Comparison of ENCODE assay signal across 1 cellular context in genomic region chr20:33299111-33299603, GRCh38.
TF ChIP-seq lines count a peak whose summit lies in the region.

No MANE protein-coding gene starts in this region.

TF ChIP-seq in HepG2, 621 proteins besides CTCF, POLR2A, EP300 and RAD21 (continued from another document and continues in another):
- TF ChIP-seq, protein P1, sequence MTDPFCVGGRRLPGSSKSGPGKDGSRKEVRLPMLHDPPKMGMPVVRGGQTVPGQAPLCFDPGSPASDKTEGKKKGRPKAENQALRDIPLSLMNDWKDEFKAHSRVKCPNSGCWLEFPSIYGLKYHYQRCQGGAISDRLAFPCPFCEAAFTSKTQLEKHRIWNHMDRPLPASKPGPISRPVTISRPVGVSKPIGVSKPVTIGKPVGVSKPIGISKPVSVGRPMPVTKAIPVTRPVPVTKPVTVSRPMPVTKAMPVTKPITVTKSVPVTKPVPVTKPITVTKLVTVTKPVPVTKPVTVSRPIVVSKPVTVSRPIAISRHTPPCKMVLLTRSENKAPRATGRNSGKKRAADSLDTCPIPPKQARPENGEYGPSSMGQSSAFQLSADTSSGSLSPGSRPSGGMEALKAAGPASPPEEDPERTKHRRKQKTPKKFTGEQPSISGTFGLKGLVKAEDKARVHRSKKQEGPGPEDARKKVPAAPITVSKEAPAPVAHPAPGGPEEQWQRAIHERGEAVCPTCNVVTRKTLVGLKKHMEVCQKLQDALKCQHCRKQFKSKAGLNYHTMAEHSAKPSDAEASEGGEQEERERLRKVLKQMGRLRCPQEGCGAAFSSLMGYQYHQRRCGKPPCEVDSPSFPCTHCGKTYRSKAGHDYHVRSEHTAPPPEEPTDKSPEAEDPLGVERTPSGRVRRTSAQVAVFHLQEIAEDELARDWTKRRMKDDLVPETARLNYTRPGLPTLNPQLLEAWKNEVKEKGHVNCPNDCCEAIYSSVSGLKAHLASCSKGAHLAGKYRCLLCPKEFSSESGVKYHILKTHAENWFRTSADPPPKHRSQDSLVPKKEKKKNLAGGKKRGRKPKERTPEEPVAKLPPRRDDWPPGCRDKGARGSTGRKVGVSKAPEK (CRISPR knock-in tag; IDR thresholded peaks at IDR 0.05; ENCODE audit: borderline replicate concordance), result peak; percentile 88; the same call in 1 of the 2 replicates
- TF ChIP-seq TOPORS (CRISPR knock-in tag; IDR thresholded peaks at IDR 0.05) (0 out of 2 replicates have a peak, but pooled peaks have one; percentile 50), KDM3A (CRISPR knock-in tag; IDR thresholded peaks at IDR 0.05; ENCODE audit: low read depth) (0 out of 2 replicates have a peak, but pooled peaks have one; percentile 63), ZFP82 (CRISPR knock-in tag; IDR thresholded peaks at IDR 0.05; ENCODE audit: borderline replicate concordance) (no peak), KLF12 (CRISPR knock-in tag; IDR thresholded peaks at IDR 0.05; ENCODE audit: borderline replicate concordance) (no peak), ZNF768 (CRISPR knock-in tag; IDR thresholded peaks at IDR 0.05) (peak; percentile 66; the same call in 1 of the 2 replicates), MAFK (conservative IDR thresholded peaks at IDR 0.05 in 1 of 2, IDR thresholded peaks at IDR 0.05 in 1 of 2; ENCODE audit: low read length in 2 of 2) (no peak), ARNT (IDR thresholded peaks at IDR 0.05) (no peak), STAG1 (CRISPR knock-in tag; IDR thresholded peaks at IDR 0.05) (peak; percentile 93), NR2F6 (IDR thresholded peaks at IDR 0.05) (no peak), NR2F6 (CRISPR knock-in tag; IDR thresholded peaks at IDR 0.05) (peak; percentile 26; the same call in 1 of the 2 replicates), PTBP1 (IDR thresholded peaks at IDR 0.05; ENCODE audit: low read depth, low read length, poor library complexity, severe bottlenecking) (peak; percentile 95), ZBTB20 (CRISPR knock-in tag; IDR thresholded peaks at IDR 0.05; ENCODE audit: borderline replicate concordance, low read depth) (0 out of 2 replicates have a peak, but pooled peaks have one; percentile 52), FOXP1 (IDR thresholded peaks at IDR 0.05) (no peak), FOXP1 (CRISPR knock-in tag; IDR thresholded peaks at IDR 0.05) (no peak), ZNF704 (CRISPR knock-in tag; IDR thresholded peaks at IDR 0.05; ENCODE audit: borderline replicate concordance) (no peak), ZBTB21 (CRISPR knock-in tag; IDR thresholded peaks at IDR 0.05) (no peak), RXRA (CRISPR knock-in tag; IDR thresholded peaks at IDR 0.05) (peak; percentile 46; the same call in 1 of the 2 replicates), GFI1 (CRISPR knock-in tag; IDR thresholded peaks at IDR 0.05; ENCODE audit: borderline replicate concordance) (no peak; the same call in 1 of the 2 replicates), ZFP91 (CRISPR knock-in tag; IDR thresholded peaks at IDR 0.05; ENCODE audit: borderline replicate concordance) (peak; percentile 59; the same call in 1 of the 2 replicates), HNRNPL (IDR thresholded peaks at IDR 0.05; ENCODE audit: low read depth, low read length) (no peak), ZNF614 (CRISPR knock-in tag; IDR thresholded peaks at IDR 0.05; ENCODE audit: borderline replicate concordance) (no peak; the same call in 1 of the 2 replicates), PATZ1 (CRISPR knock-in tag; IDR thresholded peaks at IDR 0.05) (peak; percentile 80), ZNF280D (CRISPR knock-in tag; IDR thresholded peaks at IDR 0.05) (0 out of 2 replicates have a peak, but pooled peaks have one; percentile 61), ZNF607 (CRISPR knock-in tag; IDR thresholded peaks at IDR 0.05; ENCODE audit: borderline replicate concordance) (no peak)
- TF ChIP-seq, protein P2, sequence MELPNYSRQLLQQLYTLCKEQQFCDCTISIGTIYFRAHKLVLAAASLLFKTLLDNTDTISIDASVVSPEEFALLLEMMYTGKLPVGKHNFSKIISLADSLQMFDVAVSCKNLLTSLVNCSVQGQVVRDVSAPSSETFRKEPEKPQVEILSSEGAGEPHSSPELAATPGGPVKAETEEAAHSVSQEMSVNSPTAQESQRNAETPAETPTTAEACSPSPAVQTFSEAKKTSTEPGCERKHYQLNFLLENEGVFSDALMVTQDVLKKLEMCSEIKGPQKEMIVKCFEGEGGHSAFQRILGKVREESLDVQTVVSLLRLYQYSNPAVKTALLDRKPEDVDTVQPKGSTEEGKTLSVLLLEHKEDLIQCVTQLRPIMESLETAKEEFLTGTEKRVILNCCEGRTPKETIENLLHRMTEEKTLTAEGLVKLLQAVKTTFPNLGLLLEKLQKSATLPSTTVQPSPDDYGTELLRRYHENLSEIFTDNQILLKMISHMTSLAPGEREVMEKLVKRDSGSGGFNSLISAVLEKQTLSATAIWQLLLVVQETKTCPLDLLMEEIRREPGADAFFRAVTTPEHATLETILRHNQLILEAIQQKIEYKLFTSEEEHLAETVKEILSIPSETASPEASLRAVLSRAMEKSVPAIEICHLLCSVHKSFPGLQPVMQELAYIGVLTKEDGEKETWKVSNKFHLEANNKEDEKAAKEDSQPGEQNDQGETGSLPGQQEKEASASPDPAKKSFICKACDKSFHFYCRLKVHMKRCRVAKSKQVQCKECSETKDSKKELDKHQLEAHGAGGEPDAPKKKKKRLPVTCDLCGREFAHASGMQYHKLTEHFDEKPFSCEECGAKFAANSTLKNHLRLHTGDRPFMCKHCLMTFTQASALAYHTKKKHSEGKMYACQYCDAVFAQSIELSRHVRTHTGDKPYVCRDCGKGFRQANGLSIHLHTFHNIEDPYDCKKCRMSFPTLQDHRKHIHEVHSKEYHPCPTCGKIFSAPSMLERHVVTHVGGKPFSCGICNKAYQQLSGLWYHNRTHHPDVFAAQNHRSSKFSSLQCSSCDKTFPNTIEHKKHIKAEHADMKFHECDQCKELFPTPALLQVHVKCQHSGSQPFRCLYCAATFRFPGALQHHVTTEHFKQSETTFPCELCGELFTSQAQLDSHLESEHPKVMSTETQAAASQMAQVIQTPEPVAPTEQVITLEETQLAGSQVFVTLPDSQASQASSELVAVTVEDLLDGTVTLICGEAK (IDR thresholded peaks at IDR 0.05), result no peak
- TF ChIP-seq, protein P2 (CRISPR knock-in tag; IDR thresholded peaks at IDR 0.05), result peak; percentile 31; the same call in 1 of the 2 replicates
- TF ChIP-seq, protein P3, sequence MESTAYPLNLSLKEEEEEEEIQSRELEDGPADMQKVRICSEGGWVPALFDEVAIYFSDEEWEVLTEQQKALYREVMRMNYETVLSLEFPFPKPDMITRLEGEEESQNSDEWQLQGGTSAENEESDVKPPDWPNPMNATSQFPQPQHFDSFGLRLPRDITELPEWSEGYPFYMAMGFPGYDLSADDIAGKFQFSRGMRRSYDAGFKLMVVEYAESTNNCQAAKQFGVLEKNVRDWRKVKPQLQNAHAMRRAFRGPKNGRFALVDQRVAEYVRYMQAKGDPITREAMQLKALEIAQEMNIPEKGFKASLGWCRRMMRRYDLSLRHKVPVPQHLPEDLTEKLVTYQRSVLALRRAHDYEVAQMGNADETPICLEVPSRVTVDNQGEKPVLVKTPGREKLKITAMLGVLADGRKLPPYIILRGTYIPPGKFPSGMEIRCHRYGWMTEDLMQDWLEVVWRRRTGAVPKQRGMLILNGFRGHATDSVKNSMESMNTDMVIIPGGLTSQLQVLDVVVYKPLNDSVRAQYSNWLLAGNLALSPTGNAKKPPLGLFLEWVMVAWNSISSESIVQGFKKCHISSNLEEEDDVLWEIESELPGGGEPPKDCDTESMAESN (CRISPR knock-in tag; conservative IDR thresholded peaks at IDR 0.05), result no peak
